ENCODE assay signal across 25 cellular contexts in genomic region chr12:53279283-53279869, GRCh38.
"Had no signal": no experiment of that assay in that cellular context is flagged by ENCODE, and none has a peak within 500 bp of the region (broad histone marks: within the 10 kb centered on the region; RNA-seq: fewer than 3 reads in every experiment).

No MANE protein-coding gene starts in this region.

- H3K9me3 Mint-ChIP-seq: activated T-cell treated with anti-CD3 and anti-CD28 coated beads, Interleukin-2, amount 50 U/mL, for 72 hours; effector memory CD8-positive, alpha-beta T cell; T-cell; T-helper 2 cell treated with Interferon-gamma antibody and Interleukin-4, amounts not matched to agents 5 μg/mL and 100 μg/mL, for 36 hours had no signal

- H3K9me3 ChIP-seq: heart right ventricle, left ventricle myocardium inferior, ovary, prostate gland, testis had no signal

- DNase-seq: activated CD4-positive, alpha-beta T cell treated with anti-CD3 and anti-CD28 coated beads for 36 hours; activated CD4-positive, CD25-positive, alpha-beta regulatory T cell; activated naive CD4-positive, alpha-beta T cell treated with Interleukin-2 at 50 U/mL for 16 hours; activated T-cell treated with anti-CD3 and anti-CD28 coated beads for 4 hours; activated T-cell treated with anti-CD3 and anti-CD28 coated beads, Interleukin-2, amount 50 U/mL, for 72 hours; amniotic stem cell; brain microvascular endothelial cell; dorsolateral prefrontal cortex; effector memory CD8-positive, alpha-beta T cell; erythroblast; foreskin keratinocyte; heart right ventricle; left ventricle myocardium inferior; ovary; retina; stimulated activated CD4-positive, alpha-beta T cell treated with anti-CD3 and anti-CD28 coated beads, Interleukin-2, amount 100 ng/mL, for 48 hours; stimulated activated naive CD4-positive, alpha-beta T cell treated with Interleukin-2 at 50 U/mL for 16 hours; T-cell; testis had no signal

- H3K4me3 Mint-ChIP-seq: activated CD4-positive, alpha-beta T cell treated with anti-CD3 and anti-CD28 coated beads for 36 hours; activated naive CD8-positive, alpha-beta T cell; activated T-cell treated with anti-CD3 and anti-CD28 coated beads, Interleukin-2, amount 50 U/mL, for 72 hours; effector memory CD8-positive, alpha-beta T cell; T-cell; T-helper 2 cell treated with Interferon-gamma antibody and Interleukin-4, amounts not matched to agents 5 μg/mL and 100 μg/mL, for 36 hours had no signal

- H3K36me3 Mint-ChIP-seq: T-cell had no signal

- H3K36me3 ChIP-seq: left ventricle myocardium inferior, ovary, prostate gland had no signal

- H3K4me1 Mint-ChIP-seq: T-cell had no signal

- H3K27me3 Mint-ChIP-seq: activated CD4-positive, alpha-beta T cell treated with anti-CD3 and anti-CD28 coated beads for 36 hours; activated naive CD8-positive, alpha-beta T cell; effector memory CD8-positive, alpha-beta T cell; T-cell had no signal

- H3K4me1 ChIP-seq: foreskin keratinocyte, heart right ventricle, left ventricle myocardium inferior, prostate gland, testis had no signal

- H3K4me3 ChIP-seq: coronary artery, dorsolateral prefrontal cortex, heart right ventricle, left ventricle myocardium inferior, ovary, prostate gland, testis had no signal

- FAIRE-seq: astrocyte, urothelium cell line had no signal

- H3K27me3 ChIP-seq: brain microvascular endothelial cell, dorsolateral prefrontal cortex, foreskin keratinocyte, heart right ventricle, ovary, testis had no signal

- ATAC-seq: activated CD4-positive, alpha-beta T cell treated with anti-CD3 and anti-CD28 coated beads for 36 hours; activated T-cell treated with anti-CD3 and anti-CD28 coated beads, Interleukin-2, amount 50 U/mL, for 72 hours; effector memory CD8-positive, alpha-beta T cell; foreskin keratinocyte; heart right ventricle; T-cell had no signal

- H3K27ac Mint-ChIP-seq: activated CD4-positive, alpha-beta T cell treated with anti-CD3 and anti-CD28 coated beads for 36 hours; activated naive CD8-positive, alpha-beta T cell; activated T-cell treated with anti-CD3 and anti-CD28 coated beads, Interleukin-2, amount 50 U/mL, for 72 hours; effector memory CD8-positive, alpha-beta T cell; T-cell; T-helper 2 cell treated with Interferon-gamma antibody and Interleukin-4, amounts not matched to agents 5 μg/mL and 100 μg/mL, for 36 hours had no signal

- H3K27ac ChIP-seq: brain microvascular endothelial cell, coronary artery, dorsolateral prefrontal cortex, foreskin keratinocyte, heart right ventricle, left ventricle myocardium inferior, ovary, prostate gland, testis had no signal
